Comparison of ENCODE assay signal across 15 cellular contexts in genomic region chr3:115808816-115809215, GRCh38.
DNase-seq lines count a peak whose midpoint lies in the region; ATAC-seq and TF ChIP-seq lines count a peak whose summit lies in the region.
"Had no signal": no experiment of that assay in that cellular context is flagged by ENCODE, and none has a peak within 500 bp of the region (broad histone marks: within the 10 kb centered on the region; RNA-seq: fewer than 3 reads in every experiment).

No MANE protein-coding gene starts in this region.

- H3K27me3 ChIP-seq in PC-3 (ENCODE audit: low read length): no peaks in the 10 kb centered on the region
- no peaks in the 10 kb centered on the region for H3K27me3 ChIP-seq in thyroid gland
- H3K27me3 ChIP-seq: BLaER1 treated with 17β-estradiol and CSF1 and Interleukin-3, amounts not matched to agents 10 nM and 100 nM had no signal

- no peak overlapping the region for H2AFZ ChIP-seq in PC-3 (ENCODE audit: low read length)

- 0 out of 2 replicates have a peak, but pooled peaks cover 6% of the 10 kb centered on the region for H3K36me3 ChIP-seq in PC-3 (ENCODE audit: low read depth, low read length)
- no peaks in the 10 kb centered on the region for H3K36me3 ChIP-seq in thyroid gland
- H3K36me3 ChIP-seq: BLaER1 treated with 17β-estradiol and CSF1 and Interleukin-3, amounts not matched to agents 10 nM and 100 nM had no signal

- H3K9me2 ChIP-seq in PC-3 (replicated peaks; ENCODE audit: low read length): no peaks in the 10 kb centered on the region

- no peak for TF ChIP-seq CTCF in AG10803 (conservative IDR thresholded peaks at IDR 0.05; ENCODE audit: low read length)
- TF ChIP-seq CTCF in PC-3 (conservative IDR thresholded peaks at IDR 0.05; ENCODE audit: low read depth, low read length): no peak
- TF ChIP-seq CTCF in thyroid gland (IDR thresholded peaks at IDR 0.05): no peak

- H3K9me3 ChIP-seq in PC-3 (ENCODE audit: low read length): no peaks in the 10 kb centered on the region
- no peaks in the 10 kb centered on the region for H3K9me3 ChIP-seq in thyroid gland
- H3K9me3 ChIP-seq: BLaER1 treated with 17β-estradiol and CSF1 and Interleukin-3, amounts not matched to agents 10 nM and 100 nM had no signal

- CTCF ChIA-PET in PC-3 (lab: Charles Lee): no interaction called here

- DNase-seq in AG10803 (ENCODE audit: low read depth) (peak; percentile 26), PC-3 (no peak), fibroblast of peridontal ligament (ENCODE audit: extremely low read depth) (peak; percentile 38), CD1c-positive myeloid dendritic cell (ENCODE audit: extremely low spot score) (no peak), thyroid gland (no peak), AML-193 (lab: John Stamatoyannopoulos, UW) (no peak)
- DNase-seq in activated effector memory CD4-positive, alpha-beta T cell treated with Interleukin-2 at 50 U/mL for 16 hours: no peak
- DNase-seq: Calu3; CD4-positive, alpha-beta T cell; DMS 273 treated with DMSO at 0.1 percent for 48 hours; HCEC 1CT; HFFc6 had no signal

- intact Hi-C loops in PC-3 (cut with micrococcal nuclease) (loop anchor here (5.0 kb wide), 1 partner anchor 662 kb away; the partner anchor contains the start of gene ZBTB20), thyroid gland (cut with DNase I) (no loop called here)

- POLR2A ChIA-PET in PC-3 (lab: Charles Lee; ENCODE audit: unreplicated experiment): no interaction called here

- H3K79me2 ChIP-seq in PC-3 (ENCODE audit: low read length): no peaks in the 10 kb centered on the region

- H3K4me3 ChIP-seq in AG10803 (ENCODE audit: low read length) (no peak overlapping the region), PC-3 (ENCODE audit: low read length) (no peak overlapping the region), thyroid gland (replicated peaks in 1 of 3) (no peak overlapping the region)
- H3K4me3 ChIP-seq: BLaER1 treated with 17β-estradiol and CSF1 and Interleukin-3, amounts not matched to agents 10 nM and 100 nM; K562 had no signal

- H3F3A ChIP-seq in PC-3 (ENCODE audit: low read length, unreplicated experiment): peaks cover 7% of the 10 kb centered on the region

- no TSS peak for BruUV-seq in PC-3 (replicated peaks; lab: Mats Ljungman, UMichigan)

- H3K4me1 ChIP-seq in PC-3 (ENCODE audit: insufficient read depth, low read length) (peaks cover 34% of the 10 kb centered on the region), thyroid gland (no peaks in the 10 kb centered on the region)
- H3K4me1 ChIP-seq: BLaER1 treated with 17β-estradiol and CSF1 and Interleukin-3, amounts not matched to agents 10 nM and 100 nM had no signal

- no peak overlapping the region for H3K9ac ChIP-seq in PC-3 (ENCODE audit: low read length)
- H3K9ac ChIP-seq: BLaER1 treated with 17β-estradiol and CSF1 and Interleukin-3, amounts not matched to agents 10 nM and 100 nM had no signal

- no peaks in the 10 kb centered on the region for H4K20me1 ChIP-seq in PC-3 (ENCODE audit: low read length)
- H4K20me1 ChIP-seq: BLaER1 treated with 17β-estradiol and CSF1 and Interleukin-3, amounts not matched to agents 10 nM and 100 nM had no signal

- ATAC-seq in PC-3: no peak
- ATAC-seq: K562 had no signal

- TF ChIP-seq POLR2A in thyroid gland (IDR thresholded peaks at IDR 0.05): no peak

- H3K27ac ChIP-seq in PC-3 (ENCODE audit: low read length) (peak overlapping the region; percentile 14; the same call in 1 of the 2 replicates), thyroid gland (no peak overlapping the region)
- H3K27ac ChIP-seq: BLaER1 treated with 17β-estradiol and CSF1 and Interleukin-3, amounts not matched to agents 10 nM and 100 nM; HL-60 had no signal

- no peak overlapping the region for H3K4me2 ChIP-seq in PC-3 (ENCODE audit: low read length)
- H3K4me2 ChIP-seq: BLaER1 treated with 17β-estradiol and CSF1 and Interleukin-3, amounts not matched to agents 10 nM and 100 nM had no signal

- 94 to 96% methylated on average over 2 of the region's 2 CpGs for WGBS in thyroid gland, 2 donors

Comparison
In these comparisons a context has a peak if more than half of its experiments do, and no peak if none do; other contexts are left out.
1. DNase-seq: peak in AG10803 (single experiment) and fibroblast of peridontal ligament (single experiment); none in PC-3 (single experiment), CD1c-positive myeloid dendritic cell (single experiment), thyroid gland (0 of 2), activated effector memory CD4-positive, alpha-beta T cell treated with Interleukin-2 at 50 U/mL for 16 hours (single experiment) and AML-193 (0 of 2).